In genomic region chr1:111944121-111944785, GRCh38 we compare ENCODE assay signal across 20 cellular contexts. TPM values are rescaled to one million over a fixed set of nuclear protein-coding genes. Genes with fewer than 3 reads are reported as not detected.
A peak's percentile ranks its signal among the peaks of the same experiment; 100 is the strongest.
DNase-seq lines count a peak whose midpoint lies in the region; ATAC-seq and TF ChIP-seq lines count a peak whose summit lies in the region.
"Had no signal": no experiment of that assay in that cellular context is flagged by ENCODE, and none has a peak within 500 bp of the region (broad histone marks: within the 10 kb centered on the region; RNA-seq: fewer than 3 reads in every experiment).

No MANE protein-coding gene starts in this region.

- no peak for TF ChIP-seq POLR2A in erythroblast (IDR thresholded peaks at IDR 0.05; ENCODE audit: low read length)

- H3K79me2 ChIP-seq in neural progenitor cell (ENCODE audit: low read depth), result no peaks in the 10 kb centered on the region

- H3K4me1 Mint-ChIP-seq in endodermal cell (peaks cover 16% of the 10 kb centered on the region), neural progenitor cell (peaks cover 18% of the 10 kb centered on the region)

- no peak overlapping the region for H3K4me2 ChIP-seq in neural progenitor cell

- H3K27ac ChIP-seq in endodermal cell (ENCODE audit: low read depth, low read length), result peak overlapping the region; percentile 79
- no peak overlapping the region for H3K27ac ChIP-seq in neural progenitor cell
- H3K27ac ChIP-seq: Peyer's patch had no signal

- WGBS in endodermal cell (ENCODE audit: insufficient coverage in 1 of 2, insufficient read length in 1 of 2), 2 experiments, result 85 to 91% methylated on average over 9 to 11 of the region's 11 CpGs

- no peak overlapping the region for H2AFZ ChIP-seq in neural progenitor cell (replicated peaks)

- no peaks in the 10 kb centered on the region for H3K4me1 ChIP-seq in endodermal cell (ENCODE audit: control insufficient read depth, insufficient read depth, low read length)
- H3K4me1 ChIP-seq in neural progenitor cell, result peaks cover 15% of the 10 kb centered on the region
- H3K4me1 ChIP-seq: Peyer's patch had no signal

- H3K36me3 Mint-ChIP-seq in endodermal cell (ENCODE audit: low read depth) (no peaks in the 10 kb centered on the region), neural progenitor cell (no peaks in the 10 kb centered on the region)
- H3K36me3 Mint-ChIP-seq: CD4-positive, CD25-positive, alpha-beta regulatory T cell; IgD-negative memory B cell had no signal

- H3K9me3 Mint-ChIP-seq in endodermal cell (peaks cover 2% of the 10 kb centered on the region), neural progenitor cell (no peaks in the 10 kb centered on the region)
- H3K9me3 Mint-ChIP-seq: CD4-positive, CD25-positive, alpha-beta regulatory T cell had no signal

- peaks cover 10% of the 10 kb centered on the region for H3K27me3 Mint-ChIP-seq in endodermal cell (ENCODE audit: insufficient read depth)
- peaks cover 8% of the 10 kb centered on the region for H3K27me3 Mint-ChIP-seq in neural progenitor cell (ENCODE audit: insufficient read depth, low read depth)

- H3K27ac Mint-ChIP-seq in endodermal cell (no peak overlapping the region), neural progenitor cell (peak overlapping the region; percentile 46)
- H3K27ac Mint-ChIP-seq: CD4-positive, CD25-positive, alpha-beta regulatory T cell had no signal

- H3K9ac ChIP-seq in endodermal cell (ENCODE audit: extremely low read depth, low read length, poor library complexity, severe bottlenecking), result no peak overlapping the region
- no peak overlapping the region for H3K9ac ChIP-seq in neural progenitor cell

- in situ Hi-C loops in G401 (cut with HindIII; ENCODE audit: low sequenced_read_pairs), result no loop called here

- DNase-seq in G401 (ENCODE audit: low spot score) (peak; percentile 92), NCI-H1092 treated with DMSO at 0.1 percent for 48 hours (lab: John Stamatoyannopoulos, UW) (peak; percentile 29), endodermal cell (no peak), neural progenitor cell (ENCODE audit: low spot score) (no peak), erythroblast (lab: John Stamatoyannopoulos, UW) (no peak), D341Med (ENCODE audit: low spot score) (no peak)
- DNase-seq: ACHN; Calu3; CD4-positive, CD25-positive, alpha-beta regulatory T cell; DND-41; GF-D8; HCEC 1CT; NCI-H1417 treated with DMSO at 0.1 percent for 48 hours; NCI-H82; Peyer's patch; SIG-M5 had no signal

- H3K4me3 Mint-ChIP-seq in endodermal cell (no peak overlapping the region), neural progenitor cell (no peak overlapping the region)
- H3K4me3 Mint-ChIP-seq: CD4-positive, CD25-positive, alpha-beta regulatory T cell; IgD-negative memory B cell had no signal

- H4K20me1 ChIP-seq in neural progenitor cell (ENCODE audit: low read depth), result no peaks in the 10 kb centered on the region

- H3K9me3 ChIP-seq in endodermal cell (ENCODE audit: control insufficient read depth, low read length), result no peaks in the 10 kb centered on the region
- no peaks in the 10 kb centered on the region for H3K9me3 ChIP-seq in neural progenitor cell (ENCODE audit: low read depth)
- H3K9me3 ChIP-seq: Peyer's patch had no signal

- no peak for TF ChIP-seq CTCF in endodermal cell (conservative IDR thresholded peaks at IDR 0.05)
- no peak for TF ChIP-seq CTCF in neural progenitor cell (IDR thresholded peaks at IDR 0.05)

- no peaks in the 10 kb centered on the region for H3K36me3 ChIP-seq in endodermal cell (ENCODE audit: control insufficient read depth, insufficient read depth, low read length)
- no peaks in the 10 kb centered on the region for H3K36me3 ChIP-seq in neural progenitor cell
- H3K36me3 ChIP-seq: Peyer's patch had no signal

- ATAC-seq in GM18520 (IDR thresholded peaks at IDR 0.05; ENCODE audit: unreplicated experiment), result no peak

- H3K27me3 ChIP-seq in endodermal cell (ENCODE audit: control insufficient read depth, insufficient read depth, low read length, poor library complexity, severe bottlenecking) (no peaks in the 10 kb centered on the region), neural progenitor cell (no peaks in the 10 kb centered on the region)
- H3K27me3 ChIP-seq: Peyer's patch had no signal

- H3F3A ChIP-seq in neural progenitor cell (ENCODE audit: low read depth), result peaks cover 12% of the 10 kb centered on the region

- H3K4me3 ChIP-seq in endodermal cell (ENCODE audit: low read length) (no peak overlapping the region), neural progenitor cell (no peak overlapping the region)
- H3K4me3 ChIP-seq: Peyer's patch had no signal

RNA-seq across cellular contexts. Expression of gene KCND3, which starts 45.2 kb away (rescaled TPM):
- total RNA-seq in G401 (2014; rRNA removed; shearing (Covaris generic)), result 0.10 TPM in 1 of 2 replicates, not detected in the other
- total RNA-seq in endodermal cell (under 1 TPM in 1 of 2 donors, not detected in 1; 0.13 TPM), neural progenitor cell (ENCODE audit: low replicate concordance) (0.06 and 0.09 TPM in 2 replicates)
- 1.4 TPM for polyA plus RNA-seq in endodermal cell (2013, experiment 1 of 2)
- polyA plus RNA-seq in endodermal cell (2013, experiment 2 of 2), result 1.6 TPM
- total RNA-seq: HT1080, LHCN-M2 had no signal
- polyA plus RNA-seq: IgD-negative memory B cell had no signal

Comparison
In these comparisons a context has a peak if more than half of its experiments do, and no peak if none do; other contexts are left out.
1. DNase-seq: peak in G401 (single experiment) and NCI-H1092 treated with DMSO at 0.1 percent for 48 hours (single experiment); none in endodermal cell (single experiment), neural progenitor cell (single experiment), erythroblast (0 of 2) and D341Med (single experiment).